ENCODE assay signal across 1 cellular context in genomic region chr22:18600325-18600724, GRCh38. TPM values are rescaled to one million over a fixed set of nuclear protein-coding genes. Genes with fewer than 3 reads are reported as not detected.
"Had no signal": no experiment of that assay in that cellular context is flagged by ENCODE, and none has a peak within 500 bp of the region (broad histone marks: within the 10 kb centered on the region; RNA-seq: fewer than 3 reads in every experiment).

No MANE protein-coding gene starts in this region.

RNA-seq across cellular contexts. Expression of gene RIMBP3, which starts 11.4 kb away (rescaled TPM):
- polyA plus RNA-seq: keratinocyte had no signal
